ENCODE assay signal across 20 cellular contexts in genomic region chr13:113968463-113969310, GRCh38. TPM values are rescaled to one million over a fixed set of nuclear protein-coding genes. Genes with fewer than 3 reads are reported as not detected.
DNase-seq lines count a peak whose midpoint lies in the region; ATAC-seq and TF ChIP-seq lines count a peak whose summit lies in the region.
"Had no signal": no experiment of that assay in that cellular context is flagged by ENCODE, and none has a peak within 500 bp of the region (broad histone marks: within the 10 kb centered on the region; RNA-seq: fewer than 3 reads in every experiment).

No MANE protein-coding gene starts in this region.

- intact Hi-C loops in psoas muscle (cut with DNase I): loop anchor here in 1 of 2 donors (5.0 kb wide), 1 partner anchor 259 kb away; no protein-coding TSS in a partner anchor

- H3K27me3 ChIP-seq in foreskin keratinocyte: peaks cover 10% of the 10 kb centered on the region
- no peaks in the 10 kb centered on the region for H3K27me3 ChIP-seq in psoas muscle (ENCODE audit: insufficient read depth in 3 of 3, low read length in 2 of 3)
- H3K27me3 ChIP-seq: gastroesophageal sphincter, tibial nerve had no signal

- in situ Hi-C loops in GM13977 (cut with MboI; ENCODE audit: low pct_unique_long_range_greater_than_20kb, low sequenced_read_pairs, unreplicated experiment): no loop called here

- no peak for ATAC-seq in foreskin keratinocyte
- ATAC-seq in psoas muscle: no peak
- ATAC-seq: activated CD4-positive, CD25-positive, alpha-beta regulatory T cell treated with anti-CD3 and anti-CD28 coated beads, Interleukin-2, amount 50 U/mL, for 24 hours; activated T-helper 17 cell treated with anti-CD3 and anti-CD28 coated beads, Interleukin-2, amount 50 U/mL, for 72 hours; gastroesophageal sphincter had no signal

- H3K27ac ChIP-seq in RWPE1 (peak overlapping the region; percentile 97), foreskin keratinocyte (no peak overlapping the region), psoas muscle (no peak overlapping the region)

- CTCF ChIA-PET in RWPE1 (lab: Yijun Ruan, JAX): interaction anchor here (0.7 kb wide), 1 partner anchor 158 kb away, joined by 3 read pairs; no protein-coding TSS in a partner anchor

- TF ChIP-seq CTCF in GM13977 (IDR thresholded peaks at IDR 0.05; ENCODE audit: extremely low read depth, insufficient read depth, missing control alignments): peak; percentile 10
- TF ChIP-seq CTCF in RWPE1 (conservative IDR thresholded peaks at IDR 0.05; ENCODE audit: low read depth): no peak
- peak; percentile 11 for TF ChIP-seq CTCF in foreskin keratinocyte (conservative IDR thresholded peaks at IDR 0.05)
- TF ChIP-seq CTCF in psoas muscle (IDR thresholded peaks at IDR 0.05): no peak

- 94 to 97% (median 96%) methylated on average over 17 of the region's 17 CpGs for WGBS in psoas muscle, 3 donors

- no peak overlapping the region for H3K4me3 ChIP-seq in psoas muscle
- H3K4me3 ChIP-seq: gastroesophageal sphincter, tibial nerve had no signal

- POLR2A ChIA-PET in RWPE1 (lab: Yijun Ruan, JAX; ENCODE audit: low non-redundant PET): no interaction called here

- DNase-seq in GM13977 (ENCODE audit: low spot score) (no peak), RWPE1 (ENCODE audit: low spot score) (no peak), foreskin keratinocyte (no peak), psoas muscle (peak; percentile 2 to 27), T1000 (lab: John Stamatoyannopoulos, UW) (no peak), RKO (ENCODE audit: low spot score) (no peak), NCI-H2227 (lab: John Stamatoyannopoulos, UW; ENCODE audit: unreplicated experiment) (no peak)
- DNase-seq in central memory CD4-positive, alpha-beta T cell: no peak
- DNase-seq: activated naive CD8-positive, alpha-beta T cell treated with anti-CD3 and anti-CD28 coated beads for 36 hours; AML-193; COR-L47; NCI-H1436; NCI-H748 treated with DMSO at 0.1 percent for 48 hours; occipital lobe; stimulated activated CD4-positive, alpha-beta T cell treated with anti-CD3 and anti-CD28 coated beads, Interleukin-1b, Interleukin-23, amount 100 ng/mL, for 48 hours; stimulated activated naive CD4-positive, alpha-beta T cell treated with Interleukin-2 at 50 U/mL for 16 hours had no signal

- H3K9me3 ChIP-seq in psoas muscle: no peaks in the 10 kb centered on the region
- H3K9me3 ChIP-seq: gastroesophageal sphincter, tibial nerve had no signal

- peaks cover 0 to 2% of the 10 kb centered on the region in 2 donors for H3K36me3 ChIP-seq in psoas muscle (ENCODE audit: insufficient read depth in 1 of 2, low read depth in 1 of 2)

- H3K4me1 ChIP-seq in foreskin keratinocyte (peaks cover 4% of the 10 kb centered on the region), psoas muscle (peaks cover 12% of the 10 kb centered on the region)

RNA-seq across cellular contexts. Expression of gene C13orf46, which starts 5.2 kb away (rescaled TPM):
- total RNA-seq in foreskin keratinocyte (not detected in 2 replicates), psoas muscle (1 to 10 TPM in 1 of 4 donors, under 1 TPM in 3; 0.24 to 2.5 (median 0.73) TPM)
- polyA plus RNA-seq in foreskin keratinocyte (0.02 TPM in 1 of 2 replicates, not detected in the other), psoas muscle (under 1 TPM in 2 of 3 donors, not detected in 1; 0.14 to 0.53 TPM)

Comparison
In these comparisons a context has a peak if more than half of its experiments do, and no peak if none do; other contexts are left out.
1. DNase-seq: peak in psoas muscle (2 of 2); none in GM13977 (single experiment), RWPE1 (single experiment), foreskin keratinocyte (0 of 2), T1000 (single experiment), RKO (single experiment), central memory CD4-positive, alpha-beta T cell (single experiment) and NCI-H2227 (single experiment).
2. CTCF ChIP-seq: peak in GM13977 (single experiment) and foreskin keratinocyte (single experiment); none in RWPE1 (single experiment) and psoas muscle (single experiment).